Comparison of ENCODE assay signal across 13 cellular contexts in genomic region chr10:31030216-31030615, GRCh38. TPM values are rescaled to one million over a fixed set of nuclear protein-coding genes. Genes with fewer than 3 reads are reported as not detected.
DNase-seq lines count a peak whose midpoint lies in the region; ATAC-seq and TF ChIP-seq lines count a peak whose summit lies in the region.
"Had no signal": no experiment of that assay in that cellular context is flagged by ENCODE, and none has a peak within 500 bp of the region (broad histone marks: within the 10 kb centered on the region; RNA-seq: fewer than 3 reads in every experiment).

No MANE protein-coding gene starts in this region.

- H3K36me3 ChIP-seq in PC-3 (ENCODE audit: low read depth, low read length) (no peaks in the 10 kb centered on the region), endodermal cell (ENCODE audit: control insufficient read depth, insufficient read depth, low read length) (no peaks in the 10 kb centered on the region), psoas muscle (ENCODE audit: insufficient read depth in 1 of 2, low read depth in 1 of 2) (no peaks in the 10 kb centered on the region)
- H3K36me3 ChIP-seq: adrenal gland had no signal

- H3K9ac ChIP-seq in PC-3 (ENCODE audit: low read length), result no peak overlapping the region
- H3K9ac ChIP-seq in endodermal cell (ENCODE audit: extremely low read depth, low read length, poor library complexity, severe bottlenecking), result no peak overlapping the region

- WGBS in endodermal cell (ENCODE audit: insufficient coverage in 1 of 2, insufficient read length in 1 of 2), 2 experiments, result 72 to 85% methylated on average over 7 to 8 of the region's 8 CpGs
- whole genome bisulfite sequencing in psoas muscle, 3 donors, result 36 to 50% (median 37%) methylated on average over 8 of the region's 8 CpGs

- DNase-seq in Calu3 (no peak), PC-3 (no peak), endodermal cell (no peak), psoas muscle (no peak), T-helper 9 cell (no peak), GM13976 (ENCODE audit: low spot score) (no peak)
- no peak for DNase-seq in activated naive CD4-positive, alpha-beta T cell treated with anti-CD3 and anti-CD28 coated beads, Interleukin-2, amount 10 ng/mL, durations not matched to agents 7 days and 5 days
- DNase-seq: activated CD8-positive, alpha-beta T cell treated with anti-CD3 and anti-CD28 coated beads for 36 hours; adrenal gland; MV-4-11; NCI-H524 treated with DMSO at 0.1 percent for 48 hours; posterior cingulate gyrus had no signal

- H3K27me3 ChIP-seq in PC-3 (ENCODE audit: low read length) (no peaks in the 10 kb centered on the region), endodermal cell (ENCODE audit: control insufficient read depth, insufficient read depth, low read length, poor library complexity, severe bottlenecking) (no peaks in the 10 kb centered on the region), psoas muscle (ENCODE audit: insufficient read depth in 3 of 3, low read length in 2 of 3) (no peaks in the 10 kb centered on the region)
- H3K27me3 ChIP-seq: adrenal gland had no signal

- H3K4me2 ChIP-seq in PC-3 (ENCODE audit: low read length), result 0 out of 2 replicates have a peak overlapping the region, but pooled peaks have one; percentile 96

- H3K36me3 Mint-ChIP-seq in Calu3 (ENCODE audit: insufficient read depth, unreplicated experiment), result peaks cover 19% of the 10 kb centered on the region
- peaks cover 3% of the 10 kb centered on the region for H3K36me3 Mint-ChIP-seq in endodermal cell (ENCODE audit: low read depth)
- H3K36me3 Mint-ChIP-seq in activated naive CD4-positive, alpha-beta T cell treated with anti-CD3 and anti-CD28 coated beads, Interleukin-2, amount 10 ng/mL, durations not matched to agents 7 days and 5 days, result no peaks in the 10 kb centered on the region

- H2AFZ ChIP-seq in PC-3 (ENCODE audit: low read length), result no peak overlapping the region

- H4K20me1 ChIP-seq in PC-3 (ENCODE audit: low read length), result no peaks in the 10 kb centered on the region

- H3K27ac Mint-ChIP-seq in Calu3 (ENCODE audit: unreplicated experiment) (peak overlapping the region; percentile 42), endodermal cell (no peak overlapping the region)
- H3K27ac Mint-ChIP-seq in activated naive CD4-positive, alpha-beta T cell treated with anti-CD3 and anti-CD28 coated beads, Interleukin-2, amount 10 ng/mL, durations not matched to agents 7 days and 5 days, result no peak overlapping the region

- H3K4me3 ChIP-seq in PC-3 (ENCODE audit: low read length) (no peak overlapping the region), endodermal cell (ENCODE audit: low read length) (peak overlapping the region; percentile 90), psoas muscle (peak overlapping the region; percentile 79)

- H3K4me3 Mint-ChIP-seq in Calu3 (ENCODE audit: low read depth, unreplicated experiment), result peak overlapping the region; percentile 82
- peak overlapping the region; percentile 1 for H3K4me3 Mint-ChIP-seq in endodermal cell
- no peak overlapping the region for H3K4me3 Mint-ChIP-seq in activated naive CD4-positive, alpha-beta T cell treated with anti-CD3 and anti-CD28 coated beads, Interleukin-2, amount 10 ng/mL, durations not matched to agents 7 days and 5 days

- CTCF ChIA-PET in Calu3 (lab: Charles Lee), result interaction anchor here (0.9 to 1.9 kb wide), 6 partner anchors 32 to 323 kb away, joined by 3 to 7 read pairs (median 4); no protein-coding TSS in a partner anchor
- CTCF ChIA-PET in PC-3 (lab: Charles Lee), result no interaction called here
- CTCF ChIA-PET in activated naive CD4-positive, alpha-beta T cell treated with anti-CD3 and anti-CD28 coated beads, Interleukin-2, amount 10 ng/mL, durations not matched to agents 7 days and 5 days (lab: Charles Lee), result interaction anchor here (3.2 kb wide), 1 partner anchor 246 kb away, joined by 14 read pairs; no protein-coding TSS in a partner anchor

- TF ChIP-seq CTCF in Calu3 (IDR thresholded peaks at IDR 0.05; ENCODE audit: unreplicated experiment) (no peak), PC-3 (conservative IDR thresholded peaks at IDR 0.05; ENCODE audit: low read depth, low read length) (no peak), endodermal cell (conservative IDR thresholded peaks at IDR 0.05) (no peak), psoas muscle (IDR thresholded peaks at IDR 0.05) (no peak), GM13976 (IDR thresholded peaks at IDR 0.05; ENCODE audit: borderline replicate concordance, control extremely low read depth, extremely low read depth, insufficient read depth, missing control alignments) (no peak)

- H3K9me2 ChIP-seq in PC-3 (replicated peaks; ENCODE audit: low read length), result no peaks in the 10 kb centered on the region

- H3K79me2 ChIP-seq in PC-3 (ENCODE audit: low read length), result 0 out of 2 replicates have a peak, but pooled peaks cover 3% of the 10 kb centered on the region

- H3K9me3 Mint-ChIP-seq in Calu3 (ENCODE audit: low read depth, unreplicated experiment) (no peaks in the 10 kb centered on the region), endodermal cell (peaks cover 3% of the 10 kb centered on the region)
- no peaks in the 10 kb centered on the region for H3K9me3 Mint-ChIP-seq in activated naive CD4-positive, alpha-beta T cell treated with anti-CD3 and anti-CD28 coated beads, Interleukin-2, amount 10 ng/mL, durations not matched to agents 7 days and 5 days
- H3K9me3 Mint-ChIP-seq: activated CD8-positive, alpha-beta T cell treated with anti-CD3 and anti-CD28 coated beads for 36 hours had no signal

- POLR2A ChIA-PET in PC-3 (lab: Charles Lee; ENCODE audit: unreplicated experiment), result no interaction called here

- H3F3A ChIP-seq in PC-3 (ENCODE audit: low read length, unreplicated experiment), result no peaks in the 10 kb centered on the region

- H3K9me3 ChIP-seq in PC-3 (ENCODE audit: low read length) (no peaks in the 10 kb centered on the region), endodermal cell (ENCODE audit: control insufficient read depth, low read length) (no peaks in the 10 kb centered on the region), psoas muscle (no peaks in the 10 kb centered on the region)
- H3K9me3 ChIP-seq: adrenal gland had no signal

- H3K27ac ChIP-seq in PC-3 (ENCODE audit: low read length), result no peak overlapping the region
- no peak overlapping the region for H3K27ac ChIP-seq in endodermal cell (ENCODE audit: low read depth, low read length)
- H3K27ac ChIP-seq in psoas muscle, result peak overlapping the region; percentile 100

- H3K4me1 ChIP-seq in PC-3 (ENCODE audit: insufficient read depth, low read length) (peaks cover 28% of the 10 kb centered on the region), endodermal cell (ENCODE audit: control insufficient read depth, insufficient read depth, low read length) (peaks cover 9% of the 10 kb centered on the region), psoas muscle (peaks cover 47% of the 10 kb centered on the region)

- intact Hi-C loops in Calu3 (cut with micrococcal nuclease; ENCODE audit: unreplicated experiment), result loop anchor here (2.0 to 5.0 kb wide), 5 partner anchors 72 to 462 kb away; no protein-coding TSS in a partner anchor
- intact Hi-C loops in PC-3 (cut with micrococcal nuclease), result loop anchor here (5.0 to 10.0 kb wide), 3 partner anchors 248 to 365 kb away; no protein-coding TSS in a partner anchor
- intact Hi-C loops in psoas muscle (cut with DNase I), result loop anchor here (5.0 to 10.0 kb wide), 4 partner anchors 58 to 572 kb away; no protein-coding TSS in a partner anchor

- in situ Hi-C loops in GM13976 (cut with MboI; ENCODE audit: low sequenced_read_pairs, unreplicated experiment), result no loop called here

- H3K27me3 Mint-ChIP-seq in Calu3 (ENCODE audit: unreplicated experiment) (no peaks in the 10 kb centered on the region), endodermal cell (ENCODE audit: insufficient read depth) (peaks cover 8% of the 10 kb centered on the region)
- no peaks in the 10 kb centered on the region for H3K27me3 Mint-ChIP-seq in activated naive CD4-positive, alpha-beta T cell treated with anti-CD3 and anti-CD28 coated beads, Interleukin-2, amount 10 ng/mL, durations not matched to agents 7 days and 5 days
- H3K27me3 Mint-ChIP-seq: activated CD8-positive, alpha-beta T cell treated with anti-CD3 and anti-CD28 coated beads for 36 hours had no signal

- BruUV-seq in Calu3 (replicated peaks; lab: Mats Ljungman, UMichigan) (no TSS peak), PC-3 (replicated peaks; lab: Mats Ljungman, UMichigan) (no TSS peak)

- H3K4me1 Mint-ChIP-seq in Calu3 (ENCODE audit: low read depth, unreplicated experiment), result peaks cover 32% of the 10 kb centered on the region
- peaks cover 27% of the 10 kb centered on the region for H3K4me1 Mint-ChIP-seq in endodermal cell
- peaks cover 18% of the 10 kb centered on the region for H3K4me1 Mint-ChIP-seq in activated naive CD4-positive, alpha-beta T cell treated with anti-CD3 and anti-CD28 coated beads, Interleukin-2, amount 10 ng/mL, durations not matched to agents 7 days and 5 days

- no peak for ATAC-seq in PC-3
- ATAC-seq in psoas muscle, result peak in 3 of 4 donors; percentile 14 to 51 (median 36)
- ATAC-seq in GM21447 (IDR thresholded peaks at IDR 0.05; ENCODE audit: unreplicated experiment), result no peak
- ATAC-seq: activated CD8-positive, alpha-beta T cell treated with anti-CD3 and anti-CD28 coated beads for 36 hours had no signal

RNA-seq across cellular contexts. Expression of gene ZNF438, which starts 1.4 kb away (rescaled TPM):
- total RNA-seq in Calu3 (2022) (4.0 and 4.3 TPM in 2 replicates), PC-3 (2014; rRNA removed) (0.98 and 2.4 TPM in 2 replicates), endodermal cell (1 to 10 TPM; 2.6 to 3.0 TPM), psoas muscle (10 to 100 TPM; 12.3 to 27.9 (median 17.2) TPM)
- 6.0 TPM for polyA plus RNA-seq in endodermal cell (2013, experiment 1 of 2)
- 5.8 TPM for polyA plus RNA-seq in endodermal cell (2013, experiment 2 of 2)
- 10 to 100 TPM; 17.0 to 26.1 (median 21.3) TPM for polyA plus RNA-seq in psoas muscle

Comparison
In these comparisons a context has a peak if more than half of its experiments do, and no peak if none do; other contexts are left out.
1. ATAC-seq: peak in psoas muscle (3 of 4); none in PC-3 (single experiment) and GM21447 (single experiment).